1 cellular context compared by ENCODE assay signal in the genomic region with DNA sequence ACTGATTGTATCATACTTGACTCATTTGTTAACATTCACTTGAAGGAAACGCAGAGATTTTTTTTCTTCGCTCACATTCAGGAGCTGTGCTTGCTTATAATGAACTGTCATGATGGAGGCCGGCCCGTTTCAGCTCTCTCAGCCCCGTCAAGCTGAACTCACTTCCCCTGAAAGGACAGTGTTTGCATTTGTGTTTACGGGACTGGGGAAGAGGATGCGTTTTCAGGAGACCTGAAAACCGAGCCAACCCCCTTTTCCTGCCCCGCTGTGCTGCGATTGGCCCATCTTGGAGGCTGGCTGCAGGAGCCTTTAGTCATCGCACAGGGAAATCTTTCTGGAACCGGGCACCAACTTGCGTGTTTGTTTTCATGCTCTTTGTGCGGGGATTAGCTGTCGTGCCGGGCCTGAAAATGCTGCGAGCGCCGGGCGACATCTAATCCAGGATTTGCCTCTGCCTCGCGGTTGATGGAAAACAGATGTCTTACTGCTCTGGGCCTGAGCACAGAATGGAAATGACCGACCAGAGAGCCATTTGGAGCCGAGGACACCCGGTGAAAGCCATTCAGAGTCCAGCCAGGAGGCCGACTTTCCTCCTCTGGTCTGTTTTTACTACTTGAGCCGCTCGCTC.
TF ChIP-seq lines count a peak whose summit lies in the region.

No MANE protein-coding gene starts in this region.

TF ChIP-seq in HepG2, 621 proteins besides CTCF, POLR2A, EP300 and RAD21 (continued from another document):
- TF ChIP-seq, protein P1, sequence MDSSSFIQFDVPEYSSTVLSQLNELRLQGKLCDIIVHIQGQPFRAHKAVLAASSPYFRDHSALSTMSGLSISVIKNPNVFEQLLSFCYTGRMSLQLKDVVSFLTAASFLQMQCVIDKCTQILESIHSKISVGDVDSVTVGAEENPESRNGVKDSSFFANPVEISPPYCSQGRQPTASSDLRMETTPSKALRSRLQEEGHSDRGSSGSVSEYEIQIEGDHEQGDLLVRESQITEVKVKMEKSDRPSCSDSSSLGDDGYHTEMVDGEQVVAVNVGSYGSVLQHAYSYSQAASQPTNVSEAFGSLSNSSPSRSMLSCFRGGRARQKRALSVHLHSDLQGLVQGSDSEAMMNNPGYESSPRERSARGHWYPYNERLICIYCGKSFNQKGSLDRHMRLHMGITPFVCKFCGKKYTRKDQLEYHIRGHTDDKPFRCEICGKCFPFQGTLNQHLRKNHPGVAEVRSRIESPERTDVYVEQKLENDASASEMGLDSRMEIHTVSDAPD (CRISPR knock-in tag; IDR thresholded peaks at IDR 0.05), result no peak
- no peak for TF ChIP-seq HDAC2 (CRISPR knock-in tag; IDR thresholded peaks at IDR 0.05)
- no peak for TF ChIP-seq ZNF276 (CRISPR knock-in tag; IDR thresholded peaks at IDR 0.05; ENCODE audit: low read depth)
- TF ChIP-seq ZSCAN9 (CRISPR knock-in tag; IDR thresholded peaks at IDR 0.05; ENCODE audit: borderline replicate concordance), result 0 out of 2 replicates have a peak, but pooled peaks have one; percentile 18
- TF ChIP-seq ZNF143 (CRISPR knock-in tag; IDR thresholded peaks at IDR 0.05), result no peak
- 0 out of 2 replicates have a peak, but pooled peaks have one; percentile 7 for TF ChIP-seq TGIF2 (CRISPR knock-in tag; IDR thresholded peaks at IDR 0.05)
- TF ChIP-seq ZNF230 (CRISPR knock-in tag; IDR thresholded peaks at IDR 0.05), result 0 out of 2 replicates have a peak, but pooled peaks have one; percentile 42
- 0 out of 2 replicates have a peak, but pooled peaks have one; percentile 16 for TF ChIP-seq SIX1 (CRISPR knock-in tag; IDR thresholded peaks at IDR 0.05; ENCODE audit: borderline replicate concordance)
- TF ChIP-seq, protein P2, sequence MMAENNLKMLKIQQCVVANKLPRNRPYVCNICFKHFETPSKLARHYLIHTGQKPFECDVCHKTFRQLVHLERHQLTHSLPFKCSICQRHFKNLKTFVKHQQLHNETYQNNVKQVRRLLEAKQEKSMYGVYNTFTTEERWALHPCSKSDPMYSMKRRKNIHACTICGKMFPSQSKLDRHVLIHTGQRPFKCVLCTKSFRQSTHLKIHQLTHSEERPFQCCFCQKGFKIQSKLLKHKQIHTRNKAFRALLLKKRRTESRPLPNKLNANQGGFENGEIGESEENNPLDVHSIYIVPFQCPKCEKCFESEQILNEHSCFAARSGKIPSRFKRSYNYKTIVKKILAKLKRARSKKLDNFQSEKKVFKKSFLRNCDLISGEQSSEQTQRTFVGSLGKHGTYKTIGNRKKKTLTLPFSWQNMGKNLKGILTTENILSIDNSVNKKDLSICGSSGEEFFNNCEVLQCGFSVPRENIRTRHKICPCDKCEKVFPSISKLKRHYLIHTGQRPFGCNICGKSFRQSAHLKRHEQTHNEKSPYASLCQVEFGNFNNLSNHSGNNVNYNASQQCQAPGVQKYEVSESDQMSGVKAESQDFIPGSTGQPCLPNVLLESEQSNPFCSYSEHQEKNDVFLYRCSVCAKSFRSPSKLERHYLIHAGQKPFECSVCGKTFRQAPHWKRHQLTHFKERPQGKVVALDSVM (CRISPR knock-in tag; IDR thresholded peaks at IDR 0.05), result no peak
- TF ChIP-seq GTF2F1 (IDR thresholded peaks at IDR 0.05; ENCODE audit: low read length), result no peak
- no peak for TF ChIP-seq FLYWCH1 (CRISPR knock-in tag; IDR thresholded peaks at IDR 0.05)
- TF ChIP-seq, protein P3, sequence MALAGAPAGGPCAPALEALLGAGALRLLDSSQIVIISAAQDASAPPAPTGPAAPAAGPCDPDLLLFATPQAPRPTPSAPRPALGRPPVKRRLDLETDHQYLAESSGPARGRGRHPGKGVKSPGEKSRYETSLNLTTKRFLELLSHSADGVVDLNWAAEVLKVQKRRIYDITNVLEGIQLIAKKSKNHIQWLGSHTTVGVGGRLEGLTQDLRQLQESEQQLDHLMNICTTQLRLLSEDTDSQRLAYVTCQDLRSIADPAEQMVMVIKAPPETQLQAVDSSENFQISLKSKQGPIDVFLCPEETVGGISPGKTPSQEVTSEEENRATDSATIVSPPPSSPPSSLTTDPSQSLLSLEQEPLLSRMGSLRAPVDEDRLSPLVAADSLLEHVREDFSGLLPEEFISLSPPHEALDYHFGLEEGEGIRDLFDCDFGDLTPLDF (CRISPR knock-in tag; IDR thresholded peaks at IDR 0.05), result 0 out of 2 replicates have a peak, but pooled peaks have one; percentile 3
- TF ChIP-seq TBX2 (CRISPR knock-in tag; IDR thresholded peaks at IDR 0.05; ENCODE audit: borderline replicate concordance), result 0 out of 2 replicates have a peak, but pooled peaks have one; percentile 6
- no peak for TF ChIP-seq ZNF12 (CRISPR knock-in tag; IDR thresholded peaks at IDR 0.05)
- TF ChIP-seq SMAD3 (CRISPR knock-in tag; IDR thresholded peaks at IDR 0.05), result 0 out of 2 replicates have a peak, but pooled peaks have one; percentile 24
- 0 out of 2 replicates have a peak, but pooled peaks have one; percentile 4 for TF ChIP-seq ZBTB42 (CRISPR knock-in tag; IDR thresholded peaks at IDR 0.05)
- TF ChIP-seq NCOA2 (CRISPR knock-in tag; IDR thresholded peaks at IDR 0.05), result no peak
- TF ChIP-seq ZFP1 (CRISPR knock-in tag; IDR thresholded peaks at IDR 0.05), result no peak
- no peak for TF ChIP-seq SP4 (CRISPR knock-in tag; IDR thresholded peaks at IDR 0.05)
- no peak for TF ChIP-seq MBD4 (IDR thresholded peaks at IDR 0.05; ENCODE audit: borderline replicate concordance, low read length)
- TF ChIP-seq NAIF1 (CRISPR knock-in tag; IDR thresholded peaks at IDR 0.05; ENCODE audit: borderline replicate concordance), result no peak
- 0 out of 2 replicates have a peak, but pooled peaks have one; percentile 1 for TF ChIP-seq ZIK1 (CRISPR knock-in tag; IDR thresholded peaks at IDR 0.05; ENCODE audit: borderline replicate concordance, low read depth)
- 0 out of 2 replicates have a peak, but pooled peaks have one; percentile 85 for TF ChIP-seq ZNF512 (CRISPR knock-in tag; IDR thresholded peaks at IDR 0.05)
- TF ChIP-seq CAMTA2 (CRISPR knock-in tag; IDR thresholded peaks at IDR 0.05; ENCODE audit: borderline replicate concordance), result peak; percentile 51; the same call in 1 of the 2 replicates
- TF ChIP-seq ZNF883 (CRISPR knock-in tag; IDR thresholded peaks at IDR 0.05; ENCODE audit: not compliant biosample characterization), result peak; percentile 83
- TF ChIP-seq MED1 (CRISPR knock-in tag; IDR thresholded peaks at IDR 0.05), result no peak
- TF ChIP-seq ZNF557 (CRISPR knock-in tag; IDR thresholded peaks at IDR 0.05), result no peak
- TF ChIP-seq ZNF768 (CRISPR knock-in tag; IDR thresholded peaks at IDR 0.05), result no peak
- TF ChIP-seq IKZF5 (CRISPR knock-in tag; IDR thresholded peaks at IDR 0.05), result 0 out of 2 replicates have a peak, but pooled peaks have one; percentile 11
- TF ChIP-seq NFYB (CRISPR knock-in tag; IDR thresholded peaks at IDR 0.05), result peak; percentile 53; the same call in 1 of the 2 replicates
- TF ChIP-seq, protein P4, sequence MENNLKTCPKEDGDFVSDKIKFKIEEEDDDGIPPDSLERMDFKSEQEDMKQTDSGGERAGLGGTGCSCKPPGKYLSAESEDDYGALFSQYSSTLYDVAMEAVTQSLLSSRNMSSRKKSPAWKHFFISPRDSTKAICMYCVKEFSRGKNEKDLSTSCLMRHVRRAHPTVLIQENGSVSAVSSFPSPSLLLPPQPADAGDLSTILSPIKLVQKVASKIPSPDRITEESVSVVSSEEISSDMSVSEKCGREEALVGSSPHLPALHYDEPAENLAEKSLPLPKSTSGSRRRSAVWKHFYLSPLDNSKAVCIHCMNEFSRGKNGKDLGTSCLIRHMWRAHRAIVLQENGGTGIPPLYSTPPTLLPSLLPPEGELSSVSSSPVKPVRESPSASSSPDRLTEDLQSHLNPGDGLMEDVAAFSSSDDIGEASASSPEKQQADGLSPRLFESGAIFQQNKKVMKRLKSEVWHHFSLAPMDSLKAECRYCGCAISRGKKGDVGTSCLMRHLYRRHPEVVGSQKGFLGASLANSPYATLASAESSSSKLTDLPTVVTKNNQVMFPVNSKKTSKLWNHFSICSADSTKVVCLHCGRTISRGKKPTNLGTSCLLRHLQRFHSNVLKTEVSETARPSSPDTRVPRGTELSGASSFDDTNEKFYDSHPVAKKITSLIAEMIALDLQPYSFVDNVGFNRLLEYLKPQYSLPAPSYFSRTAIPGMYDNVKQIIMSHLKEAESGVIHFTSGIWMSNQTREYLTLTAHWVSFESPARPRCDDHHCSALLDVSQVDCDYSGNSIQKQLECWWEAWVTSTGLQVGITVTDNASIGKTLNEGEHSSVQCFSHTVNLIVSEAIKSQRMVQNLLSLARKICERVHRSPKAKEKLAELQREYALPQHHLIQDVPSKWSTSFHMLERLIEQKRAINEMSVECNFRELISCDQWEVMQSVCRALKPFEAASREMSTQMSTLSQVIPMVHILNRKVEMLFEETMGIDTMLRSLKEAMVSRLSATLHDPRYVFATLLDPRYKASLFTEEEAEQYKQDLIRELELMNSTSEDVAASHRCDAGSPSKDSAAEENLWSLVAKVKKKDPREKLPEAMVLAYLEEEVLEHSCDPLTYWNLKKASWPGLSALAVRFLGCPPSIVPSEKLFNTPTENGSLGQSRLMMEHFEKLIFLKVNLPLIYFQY (CRISPR knock-in tag; IDR thresholded peaks at IDR 0.05; ENCODE audit: borderline replicate concordance), result 0 out of 2 replicates have a peak, but pooled peaks have one; percentile 60
- peak; percentile 60 for TF ChIP-seq DNMT3B (CRISPR knock-in tag; conservative IDR thresholded peaks at IDR 0.05)
- no peak for TF ChIP-seq ZNF510 (CRISPR knock-in tag; IDR thresholded peaks at IDR 0.05; ENCODE audit: low read depth)
- no peak for TF ChIP-seq GMEB1 (CRISPR knock-in tag; IDR thresholded peaks at IDR 0.05; ENCODE audit: borderline replicate concordance)
